Comparison of ENCODE assay signal across 11 cellular contexts in the genomic region with DNA sequence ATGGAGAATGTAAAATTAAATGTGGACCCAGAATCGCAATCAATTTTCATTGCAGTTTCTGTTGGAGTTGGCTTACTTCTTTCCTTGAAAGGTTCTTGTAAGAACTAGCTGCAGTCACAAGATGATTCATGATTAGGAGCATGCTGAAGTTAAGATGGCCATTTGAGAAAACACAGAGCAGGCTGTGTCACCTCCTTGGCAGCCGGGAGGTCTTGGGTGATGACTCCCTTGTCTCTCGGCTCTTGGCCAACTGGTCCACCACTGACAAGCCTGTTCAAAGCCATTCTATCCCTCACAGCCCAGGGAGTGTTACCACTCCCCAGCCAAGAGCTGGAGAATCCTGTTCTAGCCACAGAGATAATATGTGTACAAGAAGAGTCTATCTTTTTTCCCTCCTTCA. TPM values are rescaled to one million over a fixed set of nuclear protein-coding genes. Genes with fewer than 3 reads are reported as not detected.
DNase-seq lines count a peak whose midpoint lies in the region; TF ChIP-seq lines count a peak whose summit lies in the region.
"Had no signal": no experiment of that assay in that cellular context is flagged by ENCODE, and none has a peak within 500 bp of the region (broad histone marks: within the 10 kb centered on the region; RNA-seq: fewer than 3 reads in every experiment).

No MANE protein-coding gene starts in this region.

- peaks cover 13% of the 10 kb centered on the region for H3K4me1 ChIP-seq in suprapubic skin

- H3K36me3 ChIP-seq in suprapubic skin, result no peaks in the 10 kb centered on the region

- peak overlapping the region; percentile 69 for H3K27ac ChIP-seq in suprapubic skin
- H3K27ac ChIP-seq: VCaP had no signal

- in situ Hi-C loops in astrocyte of the spinal cord (cut with HindIII; ENCODE audit: low sequenced_read_pairs), result no loop called here

- no peak for TF ChIP-seq POLR2A in suprapubic skin (IDR thresholded peaks at IDR 0.05)

- WGBS in suprapubic skin, result 33% methylated on average over 3 of the region's 3 CpGs

- TF ChIP-seq CTCF in astrocyte of the spinal cord (IDR thresholded peaks at IDR 0.05; ENCODE audit: low read depth, low read length) (no peak), suprapubic skin (IDR thresholded peaks at IDR 0.05) (no peak)

- peak; percentile 37 for DNase-seq in H4 (ENCODE audit: low spot score)
- DNase-seq in astrocyte of the spinal cord (ENCODE audit: low read depth, low spot score), result peak; percentile 90
- peak; percentile 93 for DNase-seq in islet precursor cell
- DNase-seq in suprapubic skin (ENCODE audit: low spot score in 2 of 2), result no peak
- no peak for DNase-seq in activated CD4-positive, alpha-beta T cell treated with anti-CD3 and anti-CD28 coated beads for 48 hours
- DNase-seq in T-helper 1 cell, result no peak
- no peak for DNase-seq in midbrain (lab: John Stamatoyannopoulos, UW)
- no peak for DNase-seq in activated CD4-positive, alpha-beta T cell treated with anti-CD3 and anti-CD28 coated beads, Interleukin-2, amount 50 U/mL, for 4 hours
- DNase-seq: amygdala, NCI-H524 had no signal

- no peaks in the 10 kb centered on the region for H3K9me3 ChIP-seq in suprapubic skin

- H3K27me3 ChIP-seq in suprapubic skin, result no peaks in the 10 kb centered on the region

- no peak overlapping the region for H3K4me3 ChIP-seq in astrocyte of the spinal cord (ENCODE audit: low read depth, low read length)
- no peak overlapping the region for H3K4me3 ChIP-seq in suprapubic skin

- TF ChIP-seq EP300 in suprapubic skin (IDR thresholded peaks at IDR 0.05), result no peak

RNA-seq across cellular contexts. Expression of a gene that starts 40.6 kb away (rescaled TPM):
- total RNA-seq in H4 (2014; rRNA removed; shearing (Covaris generic)), result not detected in 2 replicates
- total RNA-seq in suprapubic skin, result not detected

RNA-seq across cellular contexts. Expression of a gene that starts 58.9 kb away (rescaled TPM):
- total RNA-seq in H4 (2014; rRNA removed; shearing (Covaris generic)), result not detected in 2 replicates
- 10 to 100 TPM in 3 of 4 donors, 1 to 10 TPM in 1; 6.4 to 34.7 (median 18.0) TPM for total RNA-seq in suprapubic skin

Comparison
In these comparisons a context has a peak if more than half of its experiments do, and no peak if none do; other contexts are left out.
1. DNase-seq: peak in H4 (single experiment), astrocyte of the spinal cord (single experiment) and islet precursor cell (single experiment); none in suprapubic skin (0 of 2), activated CD4-positive, alpha-beta T cell treated with anti-CD3 and anti-CD28 coated beads for 48 hours (single experiment), T-helper 1 cell (0 of 5), midbrain (single experiment) and activated CD4-positive, alpha-beta T cell treated with anti-CD3 and anti-CD28 coated beads, Interleukin-2, amount 50 U/mL, for 4 hours (0 of 2).